In genomic region chr12:9341260-9341585, GRCh38 we compare ENCODE assay signal across 10 cellular contexts.
"Had no signal": no experiment of that assay in that cellular context is flagged by ENCODE, and none has a peak within 500 bp of the region (broad histone marks: within the 10 kb centered on the region; RNA-seq: fewer than 3 reads in every experiment).

No MANE protein-coding gene starts in this region.

- H3K79me2 ChIP-seq: parathyroid adenoma had no signal

- DNase-seq: activated CD4-positive, alpha-beta T cell treated with anti-CD3 and anti-CD28 coated beads for 48 hours; effector CD8-positive, alpha-beta T cell; heart left ventricle; islet precursor cell; stimulated activated CD4-positive, alpha-beta T cell treated with anti-CD3 and anti-CD28 coated beads, Interleukin-4, amount 100 ng/mL, for 1 hour; stimulated activated CD8-positive, alpha-beta memory T cell treated with anti-CD3 and anti-CD28 coated beads, Interleukin-4, amount 100 ng/mL, for 48 hours had no signal

- H2AFZ ChIP-seq: parathyroid adenoma had no signal

- H3K4me1 ChIP-seq: heart left ventricle, parathyroid adenoma, SJSA1 had no signal

- H3K27me3 ChIP-seq: cardiac muscle cell, heart left ventricle, SJSA1 had no signal

- ATAC-seq: heart left ventricle, left lobe of liver had no signal

- H3K27ac ChIP-seq: cardiac muscle cell, heart left ventricle, parathyroid adenoma, SJSA1 had no signal

- H3K36me3 ChIP-seq: cardiac muscle cell, heart left ventricle, SJSA1 had no signal

- H3K9me3 ChIP-seq: SJSA1 had no signal

- H3K4me3 ChIP-seq: cardiac muscle cell, heart left ventricle, SJSA1 had no signal
